12 cellular contexts compared by ENCODE assay signal in genomic region chr17:49859991-49860953, GRCh38. TPM values are rescaled to one million over a fixed set of nuclear protein-coding genes. Genes with fewer than 3 reads are reported as not detected.
DNase-seq lines count a peak whose midpoint lies in the region; ATAC-seq and TF ChIP-seq lines count a peak whose summit lies in the region.
"Had no signal": no experiment of that assay in that cellular context is flagged by ENCODE, and none has a peak within 500 bp of the region (broad histone marks: within the 10 kb centered on the region; RNA-seq: fewer than 3 reads in every experiment).

No MANE protein-coding gene starts in this region.

- no peaks in the 10 kb centered on the region for H3K9me3 Mint-ChIP-seq in endodermal cell
- H3K9me3 Mint-ChIP-seq in CD4-positive, alpha-beta memory T cell, result no peaks in the 10 kb centered on the region

- H3K9me3 ChIP-seq in endodermal cell (ENCODE audit: control insufficient read depth, low read length), result no peaks in the 10 kb centered on the region
- H3K9me3 ChIP-seq in CD4-positive, alpha-beta memory T cell (ENCODE audit: control insufficient read depth in 1 of 2, low read length in 2 of 2), result no peaks in the 10 kb centered on the region

- H3K4me1 ChIP-seq in endodermal cell (ENCODE audit: control insufficient read depth, insufficient read depth, low read length), result peaks cover 4% of the 10 kb centered on the region
- no peaks in the 10 kb centered on the region for H3K4me1 ChIP-seq in CD4-positive, alpha-beta memory T cell (ENCODE audit: insufficient read depth, low read length)
- H3K4me1 ChIP-seq: parathyroid adenoma had no signal

- peaks cover 11% of the 10 kb centered on the region for H3K27me3 Mint-ChIP-seq in endodermal cell (ENCODE audit: insufficient read depth)
- peaks cover 3 to 9% of the 10 kb centered on the region in 2 donors for H3K27me3 Mint-ChIP-seq in CD4-positive, alpha-beta memory T cell

- intact Hi-C loops in CD4-positive, alpha-beta memory T cell (cut with micrococcal nuclease), result loop anchor here (2.0 to 10.0 kb wide), 2 partner anchors 93 to 235 kb away; partner anchors contain the start of gene PDK2

- no peak overlapping the region for H3K27ac ChIP-seq in endodermal cell (ENCODE audit: low read depth, low read length)
- no peak overlapping the region for H3K27ac ChIP-seq in CD4-positive, alpha-beta memory T cell (ENCODE audit: low read depth, low read length)
- H3K27ac ChIP-seq: dorsolateral prefrontal cortex, parathyroid adenoma had no signal

- H3K27me3 ChIP-seq in endodermal cell (ENCODE audit: control insufficient read depth, insufficient read depth, low read length, poor library complexity, severe bottlenecking), result peaks cover 2% of the 10 kb centered on the region
- H3K27me3 ChIP-seq in CD4-positive, alpha-beta memory T cell (ENCODE audit: insufficient read depth, low read length), result no peaks in the 10 kb centered on the region
- H3K27me3 ChIP-seq: dorsolateral prefrontal cortex had no signal

- H3K27ac Mint-ChIP-seq in endodermal cell, result no peak overlapping the region
- no peak overlapping the region for H3K27ac Mint-ChIP-seq in CD4-positive, alpha-beta memory T cell
- H3K27ac Mint-ChIP-seq: activated naive CD8-positive, alpha-beta T cell had no signal

- H3K36me3 ChIP-seq in endodermal cell (ENCODE audit: control insufficient read depth, insufficient read depth, low read length), result no peaks in the 10 kb centered on the region
- H3K36me3 ChIP-seq in CD4-positive, alpha-beta memory T cell (ENCODE audit: insufficient read depth, low read length), result no peaks in the 10 kb centered on the region

- H3K4me1 Mint-ChIP-seq in endodermal cell, result peaks cover 13% of the 10 kb centered on the region
- peaks cover 0 to 3% (median 1%) of the 10 kb centered on the region in 4 donors for H3K4me1 Mint-ChIP-seq in CD4-positive, alpha-beta memory T cell

- no peak overlapping the region for H3K4me3 Mint-ChIP-seq in endodermal cell
- H3K4me3 Mint-ChIP-seq in CD4-positive, alpha-beta memory T cell, result no peak overlapping the region
- H3K4me3 Mint-ChIP-seq: activated naive CD8-positive, alpha-beta T cell had no signal

- peak; percentile 64 for DNase-seq in D341Med (ENCODE audit: low spot score)
- DNase-seq in endodermal cell, result peak; percentile 90
- DNase-seq in myocyte (ENCODE audit: low read depth), result peak; percentile 35
- no peak for DNase-seq in NCI-H748 (lab: John Stamatoyannopoulos, UW; ENCODE audit: unreplicated experiment)
- no peak for DNase-seq in LoVo (ENCODE audit: low spot score)
- no peak for DNase-seq in CD4-positive, alpha-beta memory T cell

- ATAC-seq in HG03521 (IDR thresholded peaks at IDR 0.05; ENCODE audit: unreplicated experiment), result no peak

- 86 to 87% methylated on average over 12 to 20 of the region's 20 CpGs for WGBS in endodermal cell (ENCODE audit: insufficient coverage in 1 of 2, insufficient read length in 1 of 2), 2 experiments

- no peaks in the 10 kb centered on the region for H3K36me3 Mint-ChIP-seq in endodermal cell (ENCODE audit: low read depth)
- no peaks in the 10 kb centered on the region for H3K36me3 Mint-ChIP-seq in CD4-positive, alpha-beta memory T cell
- H3K36me3 Mint-ChIP-seq: activated naive CD8-positive, alpha-beta T cell had no signal

- H3K4me3 ChIP-seq in endodermal cell (ENCODE audit: low read length), result no peak overlapping the region
- H3K4me3 ChIP-seq in CD4-positive, alpha-beta memory T cell (ENCODE audit: low read length in 2 of 2), result no peak overlapping the region
- H3K4me3 ChIP-seq: dorsolateral prefrontal cortex, lung had no signal

- no peak overlapping the region for H3K9ac ChIP-seq in endodermal cell (ENCODE audit: extremely low read depth, low read length, poor library complexity, severe bottlenecking)
- H3K9ac ChIP-seq: parathyroid adenoma had no signal

- CTCF ChIA-PET in CD4-positive, alpha-beta memory T cell (lab: Charles Lee; ENCODE audit: partially characterized antibody), result interaction anchor here (0.6 to 14.7 kb wide), 5 partner anchors 16 to 137 kb away, joined by 3 to 195 read pairs (median 4); partner anchors contain the start of gene DLX3

- POLR2A ChIA-PET in CD4-positive, alpha-beta memory T cell (lab: Charles Lee; ENCODE audit: partially characterized antibody), result interaction anchor here (1.2 kb wide), 1 partner anchor 137 kb away, joined by 4 read pairs; no protein-coding TSS in a partner anchor

- TF ChIP-seq CTCF in LNCAP (IDR thresholded peaks at IDR 0.05) (peak; percentile 13; the same call in 1 of the 2 replicates), endodermal cell (conservative IDR thresholded peaks at IDR 0.05) (peak; percentile 63)

RNA-seq across cellular contexts. Expression of gene TAC4, which starts 12.4 kb away (rescaled TPM):
- total RNA-seq in endodermal cell, result 1 to 10 TPM; 1.5 to 3.2 TPM
- polyA plus RNA-seq in endodermal cell (2013, experiment 1 of 2), result not detected
- not detected for polyA plus RNA-seq in endodermal cell (2013, experiment 2 of 2)
- total RNA-seq in myocyte, result not detected in 2 replicates
- 0.21 TPM for polyA plus RNA-seq in myocyte (2012)
- total RNA-seq in CD4-positive, alpha-beta memory T cell, result not detected
- not detected for polyA plus RNA-seq in CD4-positive, alpha-beta memory T cell
- total RNA-seq: lung had no signal
- polyA plus RNA-seq: lung had no signal

Comparison
In these comparisons a context has a peak if more than half of its experiments do, and no peak if none do; other contexts are left out.
1. DNase-seq: peak in D341Med (single experiment), endodermal cell (single experiment) and myocyte (single experiment); none in NCI-H748 (single experiment), LoVo (single experiment) and CD4-positive, alpha-beta memory T cell (0 of 5).